Comparison of ENCODE assay signal across 1 cellular context in genomic region chr3:110391640-110392395, GRCh38.
TF ChIP-seq lines count a peak whose summit lies in the region.

No MANE protein-coding gene starts in this region.

TF ChIP-seq in IMR-90, 13 proteins besides CTCF, POLR2A, EP300 and RAD21:
- TF ChIP-seq ELK1 (IDR thresholded peaks at IDR 0.05; ENCODE audit: borderline replicate concordance, low read depth, low read length) (no peak), SMC3 (IDR thresholded peaks at IDR 0.05; ENCODE audit: low read depth, low read length) (no peak), MAZ (IDR thresholded peaks at IDR 0.05; ENCODE audit: borderline replicate concordance, low read depth, low read length) (no peak), CEBPB (IDR thresholded peaks at IDR 0.05; ENCODE audit: low read depth, low read length) (no peak), MAFK (IDR thresholded peaks at IDR 0.05; ENCODE audit: low read depth, low read length) (no peak), FOS (IDR thresholded peaks at IDR 0.05; ENCODE audit: low read depth, low read length) (no peak), RCOR1 (IDR thresholded peaks at IDR 0.05; ENCODE audit: insufficient replicate concordance, low read length) (no peak), RFX5 (IDR thresholded peaks at IDR 0.05; ENCODE audit: low read depth, low read length) (no peak), USF2 (IDR thresholded peaks at IDR 0.05; ENCODE audit: low read depth, low read length) (no peak), NFE2L2 (IDR thresholded peaks at IDR 0.05; ENCODE audit: low read depth, low read length) (no peak), BHLHE40 (IDR thresholded peaks at IDR 0.05; ENCODE audit: low read depth, low read length) (no peak), MXI1 (IDR thresholded peaks at IDR 0.05; ENCODE audit: borderline replicate concordance, low read depth, low read length) (no peak), CHD1 (IDR thresholded peaks at IDR 0.05; ENCODE audit: low read depth, low read length) (no peak)
